In genomic region chr15:70088887-70089691, GRCh38 we compare ENCODE assay signal across 14 cellular contexts. TPM values are rescaled to one million over a fixed set of nuclear protein-coding genes. Genes with fewer than 3 reads are reported as not detected.
A peak's percentile ranks its signal among the peaks of the same experiment; 100 is the strongest.
DNase-seq lines count a peak whose midpoint lies in the region; ATAC-seq and TF ChIP-seq lines count a peak whose summit lies in the region.
"Had no signal": no experiment of that assay in that cellular context is flagged by ENCODE, and none has a peak within 500 bp of the region (broad histone marks: within the 10 kb centered on the region; RNA-seq: fewer than 3 reads in every experiment).

No MANE protein-coding gene starts in this region.

- 59% methylated on average over 17 of the region's 23 CpGs for WGBS in esophagus muscularis mucosa

- no peaks in the 10 kb centered on the region for H3K27me3 Mint-ChIP-seq in activated CD4-positive, alpha-beta memory T cell treated with anti-CD3 and anti-CD28 coated beads for 36 hours
- H3K27me3 Mint-ChIP-seq in activated CD4-positive, alpha-beta memory T cell treated with anti-CD3 and anti-CD28 coated beads, Interleukin-2, amount 10 ng/mL, durations not matched to agents 7 days and 5 days, result no peaks in the 10 kb centered on the region
- H3K27me3 Mint-ChIP-seq: activated CD8-positive, alpha-beta T cell treated with anti-CD3 and anti-CD28 coated beads for 36 hours had no signal

- TF ChIP-seq EP300 in esophagus muscularis mucosa (IDR thresholded peaks at IDR 0.05), result no peak

- peaks cover 87% of the 10 kb centered on the region for H3K36me3 Mint-ChIP-seq in activated CD4-positive, alpha-beta memory T cell treated with anti-CD3 and anti-CD28 coated beads for 36 hours
- peaks cover 86% of the 10 kb centered on the region for H3K36me3 Mint-ChIP-seq in activated CD4-positive, alpha-beta memory T cell treated with anti-CD3 and anti-CD28 coated beads, Interleukin-2, amount 10 ng/mL, durations not matched to agents 7 days and 5 days (ENCODE audit: low read depth)

- no peak for DNase-seq in activated CD4-positive, alpha-beta memory T cell treated with anti-CD3 and anti-CD28 coated beads for 36 hours
- no peak for DNase-seq in activated CD4-positive, alpha-beta memory T cell treated with anti-CD3 and anti-CD28 coated beads, Interleukin-2, amount 10 ng/mL, durations not matched to agents 7 days and 5 days
- no peak for DNase-seq in esophagus muscularis mucosa (ENCODE audit: extremely low spot score)
- peak; percentile 71 for DNase-seq in myocyte (ENCODE audit: low read depth)
- no peak for DNase-seq in upper lobe of right lung
- DNase-seq in activated naive CD4-positive, alpha-beta T cell (lab: John Stamatoyannopoulos, UW), result no peak
- DNase-seq in NCI-H1436 (lab: John Stamatoyannopoulos, UW), result no peak
- no peak for DNase-seq in SKM-1 treated with dmso at 0.1 percent for 144 hours (lab: John Stamatoyannopoulos, UW; ENCODE audit: unreplicated experiment)
- DNase-seq: activated CD8-positive, alpha-beta T cell treated with anti-CD3 and anti-CD28 coated beads for 36 hours; AML-193; head of caudate nucleus; NCI-H2171 treated with DMSO at 0.1 percent for 48 hours had no signal

- intact Hi-C loops in activated CD4-positive, alpha-beta memory T cell treated with anti-CD3 and anti-CD28 coated beads for 36 hours (cut with micrococcal nuclease), result no loop called here
- intact Hi-C loops in esophagus muscularis mucosa (cut with DNase I), result no loop called here
- intact Hi-C loops in upper lobe of right lung (cut with DNase I), result no loop called here

- no peaks in the 10 kb centered on the region for H3K9me3 Mint-ChIP-seq in activated CD4-positive, alpha-beta memory T cell treated with anti-CD3 and anti-CD28 coated beads for 36 hours
- H3K9me3 Mint-ChIP-seq in activated CD4-positive, alpha-beta memory T cell treated with anti-CD3 and anti-CD28 coated beads, Interleukin-2, amount 10 ng/mL, durations not matched to agents 7 days and 5 days, result no peaks in the 10 kb centered on the region
- H3K9me3 Mint-ChIP-seq: activated CD8-positive, alpha-beta T cell treated with anti-CD3 and anti-CD28 coated beads for 36 hours had no signal

- POLR2A ChIA-PET in activated CD4-positive, alpha-beta memory T cell treated with anti-CD3 and anti-CD28 coated beads for 36 hours (lab: Charles Lee), result interaction anchor here (0.6 to 2.4 kb wide), 3 partner anchors 9 to 367 kb away, joined by 4 to 9 read pairs (median 7); partner anchors contain the start of gene TLE3
- POLR2A ChIA-PET in activated CD4-positive, alpha-beta memory T cell treated with anti-CD3 and anti-CD28 coated beads, Interleukin-2, amount 10 ng/mL, durations not matched to agents 7 days and 5 days (lab: Charles Lee), result no interaction called here

- H3K4me3 ChIP-seq in esophagus muscularis mucosa (peak overlapping the region; percentile 20 to 39 (median 24)), upper lobe of right lung (no peak overlapping the region)
- H3K4me3 ChIP-seq: ascending aorta had no signal

- TF ChIP-seq CTCF in esophagus muscularis mucosa (IDR thresholded peaks at IDR 0.05), result no peak
- no peak for TF ChIP-seq CTCF in upper lobe of right lung (IDR thresholded peaks at IDR 0.05)

- H3K4me1 ChIP-seq in esophagus muscularis mucosa (peaks cover 44 to 82% (median 73%) of the 10 kb centered on the region in 4 donors), upper lobe of right lung (peaks cover 66% of the 10 kb centered on the region)

- H3K9me3 ChIP-seq in esophagus muscularis mucosa (no peaks in the 10 kb centered on the region), upper lobe of right lung (no peaks in the 10 kb centered on the region)
- H3K9me3 ChIP-seq: ascending aorta had no signal

- H3K27ac Mint-ChIP-seq in activated CD4-positive, alpha-beta memory T cell treated with anti-CD3 and anti-CD28 coated beads for 36 hours, result peak overlapping the region; percentile 19
- no peak overlapping the region for H3K27ac Mint-ChIP-seq in activated CD4-positive, alpha-beta memory T cell treated with anti-CD3 and anti-CD28 coated beads, Interleukin-2, amount 10 ng/mL, durations not matched to agents 7 days and 5 days
- H3K27ac Mint-ChIP-seq: activated CD8-positive, alpha-beta T cell treated with anti-CD3 and anti-CD28 coated beads for 36 hours had no signal

- peaks cover 98% of the 10 kb centered on the region for H3K4me1 Mint-ChIP-seq in activated CD4-positive, alpha-beta memory T cell treated with anti-CD3 and anti-CD28 coated beads for 36 hours (ENCODE audit: low read depth)
- peaks cover 89% of the 10 kb centered on the region for H3K4me1 Mint-ChIP-seq in activated CD4-positive, alpha-beta memory T cell treated with anti-CD3 and anti-CD28 coated beads, Interleukin-2, amount 10 ng/mL, durations not matched to agents 7 days and 5 days

- H3K36me3 ChIP-seq in esophagus muscularis mucosa (peaks cover 0 to 46% (median 19%) of the 10 kb centered on the region in 4 donors), upper lobe of right lung (peaks cover 48% of the 10 kb centered on the region)

- H3K27me3 ChIP-seq in esophagus muscularis mucosa (no peaks in the 10 kb centered on the region), upper lobe of right lung (no peaks in the 10 kb centered on the region)
- H3K27me3 ChIP-seq: ascending aorta had no signal

- peak; percentile 32 for ATAC-seq in upper lobe of right lung
- ATAC-seq: activated CD8-positive, alpha-beta T cell treated with anti-CD3 and anti-CD28 coated beads for 36 hours; HepG2 had no signal

- CTCF ChIA-PET in activated CD4-positive, alpha-beta memory T cell treated with anti-CD3 and anti-CD28 coated beads for 36 hours (lab: Charles Lee), result no interaction called here
- CTCF ChIA-PET in activated CD4-positive, alpha-beta memory T cell treated with anti-CD3 and anti-CD28 coated beads, Interleukin-2, amount 10 ng/mL, durations not matched to agents 7 days and 5 days (lab: Charles Lee), result no interaction called here

- TF ChIP-seq POLR2A in esophagus muscularis mucosa (IDR thresholded peaks at IDR 0.05; ENCODE audit: low read depth), result no peak

- peak overlapping the region; percentile 14 for H3K4me3 Mint-ChIP-seq in activated CD4-positive, alpha-beta memory T cell treated with anti-CD3 and anti-CD28 coated beads for 36 hours
- H3K4me3 Mint-ChIP-seq in activated CD4-positive, alpha-beta memory T cell treated with anti-CD3 and anti-CD28 coated beads, Interleukin-2, amount 10 ng/mL, durations not matched to agents 7 days and 5 days, result no peak overlapping the region
- H3K4me3 Mint-ChIP-seq: activated CD8-positive, alpha-beta T cell treated with anti-CD3 and anti-CD28 coated beads for 36 hours had no signal

- H3K27ac ChIP-seq in esophagus muscularis mucosa (replicated peaks in 1 of 4) (peak overlapping the region; percentile 51 to 92 (median 62)), upper lobe of right lung (no peak overlapping the region)
- H3K27ac ChIP-seq: ascending aorta had no signal

RNA-seq across cellular contexts. Expression of gene TLE3, which starts 8.6 kb away (rescaled TPM):
- total RNA-seq in activated CD4-positive, alpha-beta memory T cell treated with anti-CD3 and anti-CD28 coated beads for 36 hours, result 10 to 100 TPM; 85.4 to 95.1 TPM
- total RNA-seq in activated CD4-positive, alpha-beta memory T cell treated with anti-CD3 and anti-CD28 coated beads, Interleukin-2, amount 10 ng/mL, durations not matched to agents 7 days and 5 days, result 10 to 100 TPM; 59.2 TPM
- 10 to 100 TPM; 35.7 to 81.3 (median 59.2) TPM for total RNA-seq in esophagus muscularis mucosa
- total RNA-seq in myocyte, result 16.7 and 28.9 TPM in 2 replicates
- 13.5 TPM for polyA plus RNA-seq in myocyte (2012)
- 58.8 TPM for total RNA-seq in upper lobe of right lung
